17 cellular contexts compared by ENCODE assay signal in genomic region chr16:19507882-19508281, GRCh38.
"Had no signal": no experiment of that assay in that cellular context is flagged by ENCODE, and none has a peak within 500 bp of the region (broad histone marks: within the 10 kb centered on the region; RNA-seq: fewer than 3 reads in every experiment).

No MANE protein-coding gene starts in this region.

- H3K4me3 ChIP-seq: coronary artery, heart right ventricle, tibial artery had no signal

- H3K27me3 ChIP-seq: heart right ventricle, tibial artery had no signal

- H3K27ac ChIP-seq: coronary artery, heart right ventricle, tibial artery had no signal

- H3K9me3 ChIP-seq: heart right ventricle, tibial artery had no signal

- H3K27ac Mint-ChIP-seq: endodermal cell; naive thymus-derived CD8-positive, alpha-beta T cell had no signal

- H3K4me1 Mint-ChIP-seq: endodermal cell had no signal

- ATAC-seq: heart right ventricle; left ventricle myocardium superior; naive thymus-derived CD8-positive, alpha-beta T cell; stimulated activated naive CD8-positive, alpha-beta T cell treated with anti-CD3 and anti-CD28 coated beads, Interleukin-15, Interleukin-2, amounts not matched to agents 100 U/mL and 50 U/mL, for 24 hours had no signal

- H3K4me3 Mint-ChIP-seq: endodermal cell; naive thymus-derived CD8-positive, alpha-beta T cell; neural crest cell had no signal

- H3K9me3 Mint-ChIP-seq: endodermal cell; naive thymus-derived CD8-positive, alpha-beta T cell had no signal

- DNase-seq: central memory CD4-positive, alpha-beta T cell; effector CD4-positive, alpha-beta T cell; endodermal cell; erythroblast; heart right ventricle; hypothalamus; islet precursor cell; left ventricle myocardium superior; mesendoderm; naive thymus-derived CD8-positive, alpha-beta T cell; posterior cingulate gyrus; small intestine; stimulated activated CD4-positive, alpha-beta T cell treated with anti-CD3 and anti-CD28 coated beads, Interleukin-12 subunit alpha, Interleukin-12 subunit beta, amount 100 ng/mL, for 4 hours; stimulated activated naive CD8-positive, alpha-beta T cell treated with anti-CD3 and anti-CD28 coated beads, Interleukin-15, Interleukin-2, amounts not matched to agents 100 U/mL and 50 U/mL, for 24 hours; tibial artery had no signal

- H3K27me3 Mint-ChIP-seq: naive thymus-derived CD8-positive, alpha-beta T cell had no signal
